ENCODE assay signal across 20 cellular contexts in genomic region chr16:71631776-71632175, GRCh38.
"Had no signal": no experiment of that assay in that cellular context is flagged by ENCODE, and none has a peak within 500 bp of the region (broad histone marks: within the 10 kb centered on the region; RNA-seq: fewer than 3 reads in every experiment).

No MANE protein-coding gene starts in this region.

- ATAC-seq: activated T-cell treated with anti-CD3 and anti-CD28 coated beads, Interleukin-2, amount 50 U/mL, for 4 hours; activated T-helper 17 cell treated with anti-CD3 and anti-CD28 coated beads, Interleukin-2, amount 50 U/mL, for 72 hours; K562; Right ventricle myocardium inferior had no signal

- DNase-seq: activated CD4-positive, alpha-beta memory T cell treated with anti-CD3 and anti-CD28 coated beads for 36 hours; activated CD4-positive, alpha-beta T cell treated with anti-CD3 and anti-CD28 coated beads, Interleukin-2, amount 10 ng/mL, durations not matched to agents 7 days and 5 days; activated CD4-positive, CD25-positive, alpha-beta regulatory T cell; activated CD8-positive, alpha-beta memory T cell treated with anti-CD3 and anti-CD28 coated beads for 24 hours; activated gamma-delta T cell; activated naive CD4-positive, alpha-beta T cell treated with anti-CD3 and anti-CD28 coated beads for 36 hours; activated T-cell treated with anti-CD3 and anti-CD28 coated beads, Interleukin-2, amount 50 U/mL, for 4 hours; amygdala; Karpas-422; MM.1S; NCI-H1105; NCI-H1694; NCI-H2029; NCI-H226; NCI-H526; NCI-H82; SK-N-SH had no signal
